Comparison of ENCODE assay signal across 1 cellular context in genomic region chr10:68106656-68107055, GRCh38.
TF ChIP-seq lines count a peak whose summit lies in the region.

No MANE protein-coding gene starts in this region.

TF ChIP-seq in A549, 52 proteins besides CTCF, POLR2A, EP300 and RAD21 (continued from another document):
- TF ChIP-seq GATA3 (IDR thresholded peaks at IDR 0.05; ENCODE audit: borderline replicate concordance) (no peak), RARB (CRISPR knock-in tag; IDR thresholded peaks at IDR 0.05) (no peak), KDM5A (IDR thresholded peaks at IDR 0.05) (no peak), EHMT2 (IDR thresholded peaks at IDR 0.05; ENCODE audit: low read depth) (no peak), HEYL (CRISPR knock-in tag; IDR thresholded peaks at IDR 0.05) (no peak)
- TF ChIP-seq, protein P1, sequence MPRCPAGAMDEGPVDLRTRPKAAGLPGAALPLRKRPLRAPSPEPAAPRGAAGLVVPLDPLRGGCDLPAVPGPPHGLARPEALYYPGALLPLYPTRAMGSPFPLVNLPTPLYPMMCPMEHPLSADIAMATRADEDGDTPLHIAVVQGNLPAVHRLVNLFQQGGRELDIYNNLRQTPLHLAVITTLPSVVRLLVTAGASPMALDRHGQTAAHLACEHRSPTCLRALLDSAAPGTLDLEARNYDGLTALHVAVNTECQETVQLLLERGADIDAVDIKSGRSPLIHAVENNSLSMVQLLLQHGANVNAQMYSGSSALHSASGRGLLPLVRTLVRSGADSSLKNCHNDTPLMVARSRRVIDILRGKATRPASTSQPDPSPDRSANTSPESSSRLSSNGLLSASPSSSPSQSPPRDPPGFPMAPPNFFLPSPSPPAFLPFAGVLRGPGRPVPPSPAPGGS (IDR thresholded peaks at IDR 0.05), result no peak
